Comparison of ENCODE assay signal across 10 cellular contexts in genomic region chr1:238469146-238469601, GRCh38.
DNase-seq lines count a peak whose midpoint lies in the region; ATAC-seq, FAIRE-seq and TF ChIP-seq lines count a peak whose summit lies in the region.
"Had no signal": no experiment of that assay in that cellular context is flagged by ENCODE, and none has a peak within 500 bp of the region (broad histone marks: within the 10 kb centered on the region; RNA-seq: fewer than 3 reads in every experiment).

No MANE protein-coding gene starts in this region.

- no peaks in the 10 kb centered on the region for H3K9me3 ChIP-seq in GM23248 (ENCODE audit: low read depth)

- no peak for TF ChIP-seq CTCF in fibroblast of villous mesenchyme (IDR thresholded peaks at IDR 0.05; ENCODE audit: insufficient read depth, low read depth, low read length)

- WGBS in GM23248 (ENCODE audit: low coverage in 1 of 2, low lambda C conversion rate in 2 of 2, missing lambda C conversion rate in 2 of 2), 2 experiments = 10 to 16% methylated on average over 3 of the region's 3 CpGs

- H3K9ac ChIP-seq in GM23248 = no peak overlapping the region

- no peaks in the 10 kb centered on the region for H4K20me1 ChIP-seq in GM23248 (ENCODE audit: insufficient read depth)

- peak overlapping the region; percentile 56 for H3K27ac ChIP-seq in GM23248

- no peaks in the 10 kb centered on the region for H3K9me2 ChIP-seq in GM23248 (ENCODE audit: insufficient read depth)

- no peak for FAIRE-seq in GM19239 (lab: Jason Lieb, UNC)

- peak overlapping the region; percentile 60; the same call in 1 of the 2 replicates for H2AFZ ChIP-seq in GM23248

- in situ Hi-C loops in GM23248 (cut with MboI) = no loop called here

- H3K4me1 ChIP-seq in GM23248 (ENCODE audit: insufficient read depth) = no peaks in the 10 kb centered on the region; the same call in 1 of the 2 replicates

- ATAC-seq in SK-N-SH treated with all-trans-retinoic acid at 6 μM for 48 hours = peak; percentile 41
- no peak for ATAC-seq in HG03139 (IDR thresholded peaks at IDR 0.05; ENCODE audit: unreplicated experiment)
- ATAC-seq in HG02759 (IDR thresholded peaks at IDR 0.05; ENCODE audit: unreplicated experiment) = no peak

- H3K4me3 ChIP-seq in GM23248 = peak overlapping the region; percentile 50
- peak overlapping the region; percentile 46 for H3K4me3 ChIP-seq in fibroblast of villous mesenchyme (ENCODE audit: low read depth, low read length)

- no peaks in the 10 kb centered on the region for H3F3A ChIP-seq in GM23248 (ENCODE audit: insufficient read depth)

- H3K27me3 ChIP-seq in GM23248 (replicated peaks; ENCODE audit: insufficient read depth) = no peaks in the 10 kb centered on the region

- peak overlapping the region; percentile 31 for H3K4me2 ChIP-seq in GM23248 (ENCODE audit: unreplicated experiment)

- DNase-seq in GM23248 = peak; percentile 26
- peak; percentile 60 for DNase-seq in fibroblast of villous mesenchyme (ENCODE audit: low read depth)
- DNase-seq in renal cortical epithelial cell (ENCODE audit: low read depth) = peak; percentile 92
- DNase-seq in Kasumi-1 (lab: John Stamatoyannopoulos, UW) = no peak
- DNase-seq in GM19239 (ENCODE audit: insufficient read length, low spot score) = no peak
- DNase-seq: activated naive CD4-positive, alpha-beta T cell treated with anti-CD3 and anti-CD28 coated beads, Interleukin-2, amount 10 ng/mL, durations not matched to agents 7 days and 5 days; CD8-positive, alpha-beta memory T cell had no signal

- H3K36me3 ChIP-seq in GM23248 (ENCODE audit: low read depth) = no peaks in the 10 kb centered on the region

- H3K79me2 ChIP-seq in GM23248 (ENCODE audit: insufficient read depth) = no peaks in the 10 kb centered on the region

TF ChIP-seq in SK-N-SH treated with all-trans-retinoic acid at 6 μM for 48 hours, 23 proteins besides CTCF, POLR2A, EP300 and RAD21:
- no peak for TF ChIP-seq PPARA (CRISPR knock-in tag; IDR thresholded peaks at IDR 0.05; ENCODE audit: borderline replicate concordance)
- TF ChIP-seq, protein P1, sequence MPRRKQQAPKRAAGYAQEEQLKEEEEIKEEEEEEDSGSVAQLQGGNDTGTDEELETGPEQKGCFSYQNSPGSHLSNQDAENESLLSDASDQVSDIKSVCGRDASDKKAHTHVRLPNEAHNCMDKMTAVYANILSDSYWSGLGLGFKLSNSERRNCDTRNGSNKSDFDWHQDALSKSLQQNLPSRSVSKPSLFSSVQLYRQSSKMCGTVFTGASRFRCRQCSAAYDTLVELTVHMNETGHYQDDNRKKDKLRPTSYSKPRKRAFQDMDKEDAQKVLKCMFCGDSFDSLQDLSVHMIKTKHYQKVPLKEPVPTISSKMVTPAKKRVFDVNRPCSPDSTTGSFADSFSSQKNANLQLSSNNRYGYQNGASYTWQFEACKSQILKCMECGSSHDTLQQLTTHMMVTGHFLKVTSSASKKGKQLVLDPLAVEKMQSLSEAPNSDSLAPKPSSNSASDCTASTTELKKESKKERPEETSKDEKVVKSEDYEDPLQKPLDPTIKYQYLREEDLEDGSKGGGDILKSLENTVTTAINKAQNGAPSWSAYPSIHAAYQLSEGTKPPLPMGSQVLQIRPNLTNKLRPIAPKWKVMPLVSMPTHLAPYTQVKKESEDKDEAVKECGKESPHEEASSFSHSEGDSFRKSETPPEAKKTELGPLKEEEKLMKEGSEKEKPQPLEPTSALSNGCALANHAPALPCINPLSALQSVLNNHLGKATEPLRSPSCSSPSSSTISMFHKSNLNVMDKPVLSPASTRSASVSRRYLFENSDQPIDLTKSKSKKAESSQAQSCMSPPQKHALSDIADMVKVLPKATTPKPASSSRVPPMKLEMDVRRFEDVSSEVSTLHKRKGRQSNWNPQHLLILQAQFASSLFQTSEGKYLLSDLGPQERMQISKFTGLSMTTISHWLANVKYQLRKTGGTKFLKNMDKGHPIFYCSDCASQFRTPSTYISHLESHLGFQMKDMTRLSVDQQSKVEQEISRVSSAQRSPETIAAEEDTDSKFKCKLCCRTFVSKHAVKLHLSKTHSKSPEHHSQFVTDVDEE (CRISPR knock-in tag; IDR thresholded peaks at IDR 0.05) = no peak
- TF ChIP-seq TOX (CRISPR knock-in tag; IDR thresholded peaks at IDR 0.05; ENCODE audit: borderline replicate concordance) = peak; percentile 76
TF ChIP-seq in SK-N-SH treated with all-trans-retinoic acid at 6 μM for 48 hours: peak in this region for 1.

Comparison
In these comparisons a context has a peak if more than half of its experiments do, and no peak if none do; other contexts are left out.
1. DNase-seq: peak in GM23248 (single experiment), fibroblast of villous mesenchyme (single experiment) and renal cortical epithelial cell (single experiment); none in Kasumi-1 (0 of 2) and GM19239 (single experiment).